ENCODE assay signal across 10 cellular contexts in the genomic region with DNA sequence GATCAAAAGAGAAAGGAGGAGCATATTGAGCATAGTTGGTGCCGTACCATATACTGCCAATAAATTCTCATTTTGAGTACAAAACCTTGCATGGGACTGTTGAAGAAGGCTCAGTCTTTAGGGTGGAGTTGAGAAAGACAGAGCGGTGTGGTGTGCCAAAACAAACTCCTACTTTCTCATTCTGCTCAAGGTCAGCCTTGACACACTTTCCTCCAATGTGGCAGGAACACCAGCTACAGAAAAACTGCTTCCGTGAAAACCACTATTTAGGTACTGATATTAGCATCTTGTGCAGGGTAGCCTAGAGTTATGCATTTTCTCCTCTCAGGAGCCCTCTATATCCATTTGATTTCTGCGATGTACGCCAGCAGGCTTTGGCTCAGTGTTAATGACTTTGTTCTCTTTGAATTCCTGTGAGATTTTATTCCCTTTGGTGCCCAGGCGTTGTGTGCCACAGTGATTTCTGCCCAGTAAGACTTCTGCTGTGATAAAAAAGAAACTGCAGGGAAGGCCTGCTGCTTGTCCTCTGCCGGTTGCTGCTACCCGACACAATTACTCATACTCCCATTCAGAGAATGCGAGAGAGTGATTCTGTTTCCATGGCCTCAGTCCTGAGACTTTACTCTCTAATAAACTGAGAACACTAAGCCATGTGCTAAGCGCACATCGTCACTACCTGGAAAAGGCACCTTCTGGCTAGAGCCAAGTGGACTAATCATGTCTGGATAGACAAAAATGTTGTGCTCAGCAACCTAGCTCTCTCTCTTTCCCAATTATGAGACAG.
DNase-seq lines count a peak whose midpoint lies in the region; ATAC-seq, FAIRE-seq and TF ChIP-seq lines count a peak whose summit lies in the region.
"Had no signal": no experiment of that assay in that cellular context is flagged by ENCODE, and none has a peak within 500 bp of the region (broad histone marks: within the 10 kb centered on the region; RNA-seq: fewer than 3 reads in every experiment).

No MANE protein-coding gene starts in this region.

- no peak overlapping the region for H3K4me3 ChIP-seq in endothelial cell of umbilical vein (replicated peaks in 1 of 3; ENCODE audit: insufficient read depth in 1 of 3, low read depth in 1 of 3, low read length in 3 of 3)
- no peak overlapping the region for H3K4me3 ChIP-seq in neural progenitor cell
- no peak overlapping the region for H3K4me3 ChIP-seq in aorta (ENCODE audit: low read length in 2 of 2)
- no peak overlapping the region for H3K4me3 ChIP-seq in lower leg skin (ENCODE audit: low read depth, poor library complexity, severe bottlenecking)
- H3K4me3 ChIP-seq: BLaER1 had no signal

- dilution Hi-C loops in endothelial cell of umbilical vein (cut with MboI; ENCODE audit: extremely low pct_ligation_motif_present, low sequenced_read_pairs), result no loop called here

- H3K27ac ChIP-seq in endothelial cell of umbilical vein (ENCODE audit: insufficient read depth, low read depth, low read length) (no peak overlapping the region), neural progenitor cell (no peak overlapping the region), aorta (ENCODE audit: low read depth in 1 of 2, low read length in 2 of 2) (no peak overlapping the region)
- H3K27ac ChIP-seq: BLaER1 had no signal

- H3K4me2 ChIP-seq in endothelial cell of umbilical vein (ENCODE audit: insufficient read depth, low read length), result no peak overlapping the region
- no peak overlapping the region for H3K4me2 ChIP-seq in neural progenitor cell
- H3K4me2 ChIP-seq: BLaER1 had no signal

- H3K79me2 ChIP-seq in endothelial cell of umbilical vein (ENCODE audit: control insufficient read depth, insufficient read depth, low read length) (no peaks in the 10 kb centered on the region), neural progenitor cell (ENCODE audit: low read depth) (no peaks in the 10 kb centered on the region)

- peaks cover 4% of the 10 kb centered on the region for H3F3A ChIP-seq in neural progenitor cell (ENCODE audit: low read depth)

- no peak for TF ChIP-seq CTCF in endothelial cell of umbilical vein (IDR thresholded peaks at IDR 0.05; ENCODE audit: extremely low read depth in 1 of 2, insufficient read depth in 1 of 2, low read depth in 1 of 2, low read length in 2 of 2)
- no peak for TF ChIP-seq CTCF in neural progenitor cell (IDR thresholded peaks at IDR 0.05)
- no peak for TF ChIP-seq CTCF in lower leg skin (IDR thresholded peaks at IDR 0.05)

- peak overlapping the region; percentile 53 for H3K27ac Mint-ChIP-seq in activated naive CD8-positive, alpha-beta T cell treated with anti-CD3 and anti-CD28 coated beads, Interleukin-2, amount 50 U/mL, for 24 hours
- no peak overlapping the region for H3K27ac Mint-ChIP-seq in activated naive CD8-positive, alpha-beta T cell treated with anti-CD3 and anti-CD28 coated beads for 36 hours
- peak overlapping the region; percentile 95 for H3K27ac Mint-ChIP-seq in neural progenitor cell

- H4K20me1 ChIP-seq in endothelial cell of umbilical vein (replicated peaks; ENCODE audit: control insufficient read depth, extremely low read depth, insufficient read depth, low read length) (no peaks in the 10 kb centered on the region), neural progenitor cell (ENCODE audit: low read depth) (no peaks in the 10 kb centered on the region)
- H4K20me1 ChIP-seq: BLaER1 had no signal

- H3K9ac ChIP-seq in endothelial cell of umbilical vein (replicated peaks; ENCODE audit: extremely low read depth, insufficient read depth, low read length) (no peak overlapping the region), neural progenitor cell (no peak overlapping the region)
- H3K9ac ChIP-seq: BLaER1 had no signal

- no peaks in the 10 kb centered on the region for H3K27me3 Mint-ChIP-seq in activated naive CD8-positive, alpha-beta T cell treated with anti-CD3 and anti-CD28 coated beads, Interleukin-2, amount 50 U/mL, for 24 hours
- no peaks in the 10 kb centered on the region for H3K27me3 Mint-ChIP-seq in activated naive CD8-positive, alpha-beta T cell treated with anti-CD3 and anti-CD28 coated beads for 36 hours
- H3K27me3 Mint-ChIP-seq in neural progenitor cell (ENCODE audit: insufficient read depth, low read depth), result peaks cover 2% of the 10 kb centered on the region

- WGBS in aorta, 2 donors, result 22 to 27% methylated on average over 11 of the region's 11 CpGs
- 66% methylated on average over 11 of the region's 11 CpGs for WGBS in lower leg skin, 2 donors

- no peaks in the 10 kb centered on the region for H3K36me3 ChIP-seq in endothelial cell of umbilical vein (ENCODE audit: control insufficient read depth in 2 of 2, extremely low read depth in 1 of 2, insufficient read depth in 2 of 2, low read length in 2 of 2)
- H3K36me3 ChIP-seq in neural progenitor cell, result no peaks in the 10 kb centered on the region
- no peaks in the 10 kb centered on the region for H3K36me3 ChIP-seq in aorta (ENCODE audit: control insufficient read depth in 1 of 2, insufficient read depth in 2 of 2, low read length in 1 of 2)
- H3K36me3 ChIP-seq: BLaER1 had no signal

- peak; percentile 57 for ATAC-seq in activated naive CD8-positive, alpha-beta T cell treated with anti-CD3 and anti-CD28 coated beads, Interleukin-2, amount 50 U/mL, for 24 hours
- ATAC-seq in aorta (ENCODE audit: low FRiP score), result peak; percentile 74
- no peak for ATAC-seq in HG03045 (IDR thresholded peaks at IDR 0.05; ENCODE audit: unreplicated experiment)

- H3K36me3 Mint-ChIP-seq in activated naive CD8-positive, alpha-beta T cell treated with anti-CD3 and anti-CD28 coated beads, Interleukin-2, amount 50 U/mL, for 24 hours (ENCODE audit: low read depth), result no peaks in the 10 kb centered on the region
- no peaks in the 10 kb centered on the region for H3K36me3 Mint-ChIP-seq in activated naive CD8-positive, alpha-beta T cell treated with anti-CD3 and anti-CD28 coated beads for 36 hours
- H3K36me3 Mint-ChIP-seq in neural progenitor cell, result no peaks in the 10 kb centered on the region

- no peaks in the 10 kb centered on the region for H3K9me3 ChIP-seq in endothelial cell of umbilical vein (replicated peaks; ENCODE audit: control insufficient read depth, insufficient read depth, low read length)
- no peaks in the 10 kb centered on the region for H3K9me3 ChIP-seq in neural progenitor cell (ENCODE audit: low read depth)
- H3K9me3 ChIP-seq in aorta (ENCODE audit: control insufficient read depth, low read length), result no peaks in the 10 kb centered on the region

- H3K9me3 Mint-ChIP-seq in activated naive CD8-positive, alpha-beta T cell treated with anti-CD3 and anti-CD28 coated beads, Interleukin-2, amount 50 U/mL, for 24 hours, result no peaks in the 10 kb centered on the region
- H3K9me3 Mint-ChIP-seq in activated naive CD8-positive, alpha-beta T cell treated with anti-CD3 and anti-CD28 coated beads for 36 hours, result no peaks in the 10 kb centered on the region
- no peaks in the 10 kb centered on the region for H3K9me3 Mint-ChIP-seq in neural progenitor cell

- intact Hi-C loops in endothelial cell of umbilical vein (cut with micrococcal nuclease), result loop anchor here (1.0 kb wide), 1 partner anchor 266 kb away; the partner anchor contains the start of gene NUP107
- intact Hi-C loops in aorta (cut with DNase I), result no loop called here
- intact Hi-C loops in lower leg skin (cut with DNase I; ENCODE audit: low total_unique reads), result no loop called here

- H3K27me3 ChIP-seq in endothelial cell of umbilical vein (ENCODE audit: control insufficient read depth in 2 of 2, insufficient read depth in 2 of 2, low read length in 2 of 2) (no peaks in the 10 kb centered on the region), neural progenitor cell (no peaks in the 10 kb centered on the region), aorta (ENCODE audit: control insufficient read depth in 1 of 2, insufficient read depth in 2 of 2, low read length in 1 of 2) (no peaks in the 10 kb centered on the region)
- H3K27me3 ChIP-seq: BLaER1 had no signal

- H3K4me1 ChIP-seq in endothelial cell of umbilical vein (ENCODE audit: control insufficient read depth, extremely low read depth, insufficient read depth, low read length), result peaks cover 6% of the 10 kb centered on the region
- peaks cover 9% of the 10 kb centered on the region for H3K4me1 ChIP-seq in neural progenitor cell
- H3K4me1 ChIP-seq in aorta (ENCODE audit: control insufficient read depth in 1 of 2, insufficient read depth in 2 of 2, low read length in 2 of 2), result no peaks in the 10 kb centered on the region
- H3K4me1 ChIP-seq: BLaER1 had no signal

- peaks cover 34% of the 10 kb centered on the region for H3K4me1 Mint-ChIP-seq in activated naive CD8-positive, alpha-beta T cell treated with anti-CD3 and anti-CD28 coated beads, Interleukin-2, amount 50 U/mL, for 24 hours
- peaks cover 11% of the 10 kb centered on the region for H3K4me1 Mint-ChIP-seq in activated naive CD8-positive, alpha-beta T cell treated with anti-CD3 and anti-CD28 coated beads for 36 hours
- peaks cover 20% of the 10 kb centered on the region for H3K4me1 Mint-ChIP-seq in neural progenitor cell

- H3K9me1 ChIP-seq in endothelial cell of umbilical vein (replicated peaks; ENCODE audit: control insufficient read depth, extremely low read depth, insufficient read depth, low read length), result no peaks in the 10 kb centered on the region

- peak overlapping the region; percentile 39 for H2AFZ ChIP-seq in endothelial cell of umbilical vein (ENCODE audit: low read depth, low read length)
- H2AFZ ChIP-seq in neural progenitor cell (replicated peaks), result peak overlapping the region; percentile 78

- no peak for FAIRE-seq in endothelial cell of umbilical vein (lab: Jason Lieb, UNC)

- no TSS peak for BruUV-seq in endothelial cell of umbilical vein (replicated peaks; lab: Mats Ljungman, UMichigan)

- POLR2A ChIA-PET in endothelial cell of umbilical vein (lab: Charles Lee), result no interaction called here

- no peak for DNase-seq in activated naive CD8-positive, alpha-beta T cell treated with anti-CD3 and anti-CD28 coated beads, Interleukin-2, amount 50 U/mL, for 24 hours
- no peak for DNase-seq in activated naive CD8-positive, alpha-beta T cell treated with anti-CD3 and anti-CD28 coated beads for 36 hours
- DNase-seq in endothelial cell of umbilical vein (ENCODE audit: low read depth, low spot score) (peak; percentile 19), neural progenitor cell (ENCODE audit: low spot score) (peak; percentile 9), aorta (no peak), lower leg skin (ENCODE audit: low spot score in 2 of 2) (no peak), NCI-H526 (lab: John Stamatoyannopoulos, UW) (no peak)
- DNase-seq: stimulated activated CD4-positive, alpha-beta T cell treated with anti-CD3 and anti-CD28 coated beads, Interleukin-4, amount 100 ng/mL, for 4 hours had no signal

- TF ChIP-seq POLR2A in endothelial cell of umbilical vein (IDR thresholded peaks at IDR 0.05; ENCODE audit: low read depth, low read length), result no peak
- TF ChIP-seq POLR2A in lower leg skin (IDR thresholded peaks at IDR 0.05), result no peak

- CTCF ChIA-PET in endothelial cell of umbilical vein (lab: Charles Lee), result interaction anchor here (2.1 kb wide), 1 partner anchor 14 kb away, joined by 7 read pairs; no protein-coding TSS in a partner anchor

- peak overlapping the region; percentile 6 for H3K4me3 Mint-ChIP-seq in activated naive CD8-positive, alpha-beta T cell treated with anti-CD3 and anti-CD28 coated beads, Interleukin-2, amount 50 U/mL, for 24 hours
- no peak overlapping the region for H3K4me3 Mint-ChIP-seq in activated naive CD8-positive, alpha-beta T cell treated with anti-CD3 and anti-CD28 coated beads for 36 hours
- peak overlapping the region; percentile 64 for H3K4me3 Mint-ChIP-seq in neural progenitor cell

Comparison
In these comparisons a context has a peak if more than half of its experiments do, and no peak if none do; other contexts are left out.
1. DNase-seq: peak in endothelial cell of umbilical vein (single experiment) and neural progenitor cell (single experiment); none in activated naive CD8-positive, alpha-beta T cell treated with anti-CD3 and anti-CD28 coated beads, Interleukin-2, amount 50 U/mL, for 24 hours (single experiment), activated naive CD8-positive, alpha-beta T cell treated with anti-CD3 and anti-CD28 coated beads for 36 hours (single experiment), aorta (0 of 2), lower leg skin (0 of 2) and NCI-H526 (0 of 2).